Comparison of ENCODE assay signal across 9 cellular contexts in the genomic region with DNA sequence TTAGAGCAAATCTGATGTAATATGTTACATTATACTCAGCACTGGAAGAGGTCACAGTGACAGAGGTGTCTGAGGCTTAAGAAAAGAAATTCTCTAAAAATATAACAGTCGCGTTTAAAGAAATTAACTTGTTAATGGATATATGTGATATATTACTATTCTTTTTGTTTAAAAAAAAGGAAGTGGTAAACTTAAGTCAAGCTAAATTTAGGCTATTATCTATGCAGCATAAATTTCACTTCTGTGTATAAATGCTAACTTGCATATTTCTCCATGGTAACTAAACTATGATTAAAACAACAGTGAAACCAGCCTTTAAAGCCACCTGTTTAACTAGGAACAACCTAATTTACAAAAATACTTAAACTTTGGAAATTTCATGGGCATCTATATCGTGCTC.
DNase-seq lines count a peak whose midpoint lies in the region; ATAC-seq, FAIRE-seq and TF ChIP-seq lines count a peak whose summit lies in the region.
"Had no signal": no experiment of that assay in that cellular context is flagged by ENCODE, and none has a peak within 500 bp of the region (broad histone marks: within the 10 kb centered on the region; RNA-seq: fewer than 3 reads in every experiment).

No MANE protein-coding gene starts in this region.

- no peaks in the 10 kb centered on the region for H3K9me3 ChIP-seq in tibial nerve

- H3K36me3 ChIP-seq in tibial nerve, result no peaks in the 10 kb centered on the region

- TF ChIP-seq CTCF in HL-60 (IDR thresholded peaks at IDR 0.05; ENCODE audit: insufficient read depth, low read length), result no peak
- TF ChIP-seq CTCF in tibial nerve (IDR thresholded peaks at IDR 0.05), result no peak

- H3K27me3 ChIP-seq in HL-60 (ENCODE audit: insufficient read depth, poor library complexity, severe bottlenecking) (no peaks in the 10 kb centered on the region), tibial nerve (no peaks in the 10 kb centered on the region)

- no peak for TF ChIP-seq EP300 in tibial nerve (IDR thresholded peaks at IDR 0.05)

- peak; percentile 53 for FAIRE-seq in islet of Langerhans (lab: Jason Lieb, UNC)
- FAIRE-seq in H54 (lab: Jason Lieb, UNC), result no peak

- 85 to 91% methylated on average over 3 of the region's 3 CpGs for WGBS in tibial nerve, 2 donors

- ATAC-seq in GM18867 (IDR thresholded peaks at IDR 0.05; ENCODE audit: unreplicated experiment), result peak; percentile 91
- ATAC-seq in GM21786 (IDR thresholded peaks at IDR 0.05; ENCODE audit: unreplicated experiment), result peak; percentile 82
- ATAC-seq: GM23338 had no signal

- H3K4me1 ChIP-seq in tibial nerve, result peaks cover 0 to 57% (median 24%) of the 10 kb centered on the region in 4 donors

- H3K27ac ChIP-seq in HL-60 (replicated peaks), result peak overlapping the region; percentile 64
- no peak overlapping the region for H3K27ac ChIP-seq in tibial nerve

- DNase-seq in HL-60 (ENCODE audit: low read depth in 1 of 2, low spot score in 1 of 2) (no peak), H54 (ENCODE audit: insufficient read length, low spot score) (no peak), T-helper 1 cell (no peak), tibial nerve (ENCODE audit: low spot score in 2 of 2) (no peak), GM03348 (ENCODE audit: low spot score) (no peak)

- TF ChIP-seq POLR2A in H54 (IDR thresholded peaks at IDR 0.05; ENCODE audit: low read depth, low read length), result no peak
- no peak for TF ChIP-seq POLR2A in tibial nerve (IDR thresholded peaks at IDR 0.05)

- H3K4me3 ChIP-seq in HL-60 (replicated peaks; ENCODE audit: insufficient read depth, low read length) (no peak overlapping the region), tibial nerve (no peak overlapping the region)
- H3K4me3 ChIP-seq: GM23338 had no signal
